Comparison of ENCODE assay signal across 20 cellular contexts in the genomic region with DNA sequence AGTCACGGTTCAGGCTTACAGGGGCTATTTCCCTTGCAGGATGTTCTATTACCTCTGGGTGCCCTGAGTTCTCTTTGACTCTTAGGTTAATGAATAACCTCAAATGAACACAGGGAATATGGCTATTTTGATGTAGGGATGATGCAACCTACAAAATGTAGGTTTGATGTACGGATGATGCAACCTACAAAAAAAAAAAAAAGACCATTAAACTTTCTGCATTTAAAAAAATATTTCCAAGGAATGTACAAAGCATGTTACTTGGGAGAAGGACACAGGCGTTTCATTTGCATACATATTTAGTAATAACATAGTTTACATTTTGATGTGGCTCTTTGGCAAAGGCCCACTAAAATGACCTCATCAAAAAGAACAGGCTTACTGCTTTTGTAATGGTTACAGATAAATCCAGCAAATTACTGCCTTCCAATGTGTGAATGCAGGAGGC. TPM values are rescaled to one million over a fixed set of nuclear protein-coding genes. Genes with fewer than 3 reads are reported as not detected.
DNase-seq lines count a peak whose midpoint lies in the region; ATAC-seq and TF ChIP-seq lines count a peak whose summit lies in the region.
"Had no signal": no experiment of that assay in that cellular context is flagged by ENCODE, and none has a peak within 500 bp of the region (broad histone marks: within the 10 kb centered on the region; RNA-seq: fewer than 3 reads in every experiment).

No MANE protein-coding gene starts in this region.

- TF ChIP-seq CTCF in AG04450 (IDR thresholded peaks at IDR 0.05; ENCODE audit: low read depth, low read length) (no peak), epithelial cell of proximal tubule (conservative IDR thresholded peaks at IDR 0.05; ENCODE audit: low read depth, low read length) (no peak), Peyer's patch (IDR thresholded peaks at IDR 0.05) (no peak)

- no peak overlapping the region for H3K27ac Mint-ChIP-seq in natural killer cell treated with Interleukin-12 subunit alpha and Interleukin-12 subunit beta and Interleukin-15 and Interleukin-18, amount 100 ng/mL, for 72 hours
- H3K27ac Mint-ChIP-seq: naive thymus-derived CD8-positive, alpha-beta T cell; T-helper 1 cell treated with Interleukin-12 subunit alpha and Interleukin-12 subunit beta and Interleukin-4 antibody, amounts not matched to agents 30 μg/mL and 1 μg/mL, for 36 hours; type B pancreatic cell had no signal

- H3K4me3 ChIP-seq in AG04450 (ENCODE audit: low read depth, low read length) (no peak overlapping the region), epithelial cell of proximal tubule (ENCODE audit: low read depth, low read length) (no peak overlapping the region), aorta (ENCODE audit: low read length in 2 of 2) (no peak overlapping the region), Peyer's patch (no peak overlapping the region)
- H3K4me3 ChIP-seq: cardiac muscle cell had no signal

- no peaks in the 10 kb centered on the region for H3K4me1 Mint-ChIP-seq in natural killer cell treated with Interleukin-12 subunit alpha and Interleukin-12 subunit beta and Interleukin-15 and Interleukin-18, amount 100 ng/mL, for 72 hours (ENCODE audit: low read depth in 2 of 2)
- H3K4me1 Mint-ChIP-seq: naive thymus-derived CD8-positive, alpha-beta T cell had no signal

- no peak for ATAC-seq in aorta (ENCODE audit: low FRiP score)
- ATAC-seq in natural killer cell treated with Interleukin-12 subunit alpha and Interleukin-12 subunit beta and Interleukin-15 and Interleukin-18, amount 100 ng/mL, for 72 hours, result no peak
- ATAC-seq: naive thymus-derived CD8-positive, alpha-beta T cell; sciatic nerve had no signal

- H3K36me3 ChIP-seq in aorta (ENCODE audit: control insufficient read depth in 1 of 2, insufficient read depth in 2 of 2, low read length in 1 of 2) (no peaks in the 10 kb centered on the region), Peyer's patch (no peaks in the 10 kb centered on the region)
- H3K36me3 ChIP-seq: cardiac muscle cell had no signal

- TF ChIP-seq POLR2A in Peyer's patch (IDR thresholded peaks at IDR 0.05), result no peak

- WGBS in aorta, 2 donors, result 81 to 88% methylated on average over 3 of the region's 3 CpGs

- H3K27me3 ChIP-seq in AG04450 (ENCODE audit: control insufficient read depth, insufficient read depth, low read length) (no peaks in the 10 kb centered on the region), aorta (ENCODE audit: control insufficient read depth in 1 of 2, insufficient read depth in 2 of 2, low read length in 1 of 2) (no peaks in the 10 kb centered on the region), Peyer's patch (no peaks in the 10 kb centered on the region)
- H3K27me3 ChIP-seq: cardiac muscle cell had no signal

- peaks cover 6% of the 10 kb centered on the region for H3K9me3 Mint-ChIP-seq in natural killer cell treated with Interleukin-12 subunit alpha and Interleukin-12 subunit beta and Interleukin-15 and Interleukin-18, amount 100 ng/mL, for 72 hours
- H3K9me3 Mint-ChIP-seq: naive thymus-derived CD8-positive, alpha-beta T cell; T-helper 1 cell treated with Interleukin-12 subunit alpha and Interleukin-12 subunit beta and Interleukin-4 antibody, amounts not matched to agents 30 μg/mL and 1 μg/mL, for 36 hours had no signal

- H3K27me3 Mint-ChIP-seq in natural killer cell treated with Interleukin-12 subunit alpha and Interleukin-12 subunit beta and Interleukin-15 and Interleukin-18, amount 100 ng/mL, for 72 hours, result no peaks in the 10 kb centered on the region
- H3K27me3 Mint-ChIP-seq: type B pancreatic cell had no signal

- H3K9me3 ChIP-seq in AG04450 (ENCODE audit: control insufficient read depth, insufficient read depth, low read length) (no peaks in the 10 kb centered on the region), aorta (ENCODE audit: control insufficient read depth, low read length) (no peaks in the 10 kb centered on the region), Peyer's patch (no peaks in the 10 kb centered on the region)

- H3K36me3 Mint-ChIP-seq in natural killer cell treated with Interleukin-12 subunit alpha and Interleukin-12 subunit beta and Interleukin-15 and Interleukin-18, amount 100 ng/mL, for 72 hours, result no peaks in the 10 kb centered on the region
- H3K36me3 Mint-ChIP-seq: naive thymus-derived CD8-positive, alpha-beta T cell; type B pancreatic cell had no signal

- H3K4me3 Mint-ChIP-seq in natural killer cell treated with Interleukin-12 subunit alpha and Interleukin-12 subunit beta and Interleukin-15 and Interleukin-18, amount 100 ng/mL, for 72 hours, result no peak overlapping the region
- H3K4me3 Mint-ChIP-seq: naive thymus-derived CD8-positive, alpha-beta T cell; T-helper 1 cell treated with Interleukin-12 subunit alpha and Interleukin-12 subunit beta and Interleukin-4 antibody, amounts not matched to agents 30 μg/mL and 1 μg/mL, for 36 hours; type B pancreatic cell had no signal

- POLR2A ChIA-PET in AG04450 (lab: Yijun Ruan, JAX), result no interaction called here

- H3K27ac ChIP-seq in AG04450 (ENCODE audit: low read depth, low read length), result peak overlapping the region; percentile 57
- no peak overlapping the region for H3K27ac ChIP-seq in aorta (ENCODE audit: low read depth in 1 of 2, low read length in 2 of 2)
- no peak overlapping the region for H3K27ac ChIP-seq in Peyer's patch
- H3K27ac ChIP-seq: cardiac muscle cell had no signal

- H3K4me1 ChIP-seq in aorta (ENCODE audit: control insufficient read depth in 1 of 2, insufficient read depth in 2 of 2, low read length in 2 of 2) (peaks cover 3 to 4% of the 10 kb centered on the region in 2 donors), Peyer's patch (no peaks in the 10 kb centered on the region)

- CTCF ChIA-PET in AG04450 (lab: Charles Lee), result interaction anchor here (0.6 kb wide), 1 partner anchor 11 kb away, joined by 3 read pairs; no protein-coding TSS in a partner anchor

- no peak for DNase-seq in AG04450 (ENCODE audit: low read depth, low spot score)
- peak; percentile 33 for DNase-seq in HuH-7.5 (ENCODE audit: low spot score)
- peak; percentile 97 for DNase-seq in epithelial cell of proximal tubule (ENCODE audit: low read depth)
- DNase-seq in left kidney (ENCODE audit: low read depth, low spot score), result peak; percentile 55
- no peak for DNase-seq in NCI-H128 (lab: John Stamatoyannopoulos, UW; ENCODE audit: unreplicated experiment)
- no peak for DNase-seq in aorta
- DNase-seq in Peyer's patch, result no peak
- no peak for DNase-seq in natural killer cell treated with Interleukin-12 subunit alpha and Interleukin-12 subunit beta and Interleukin-15 and Interleukin-18, amount 100 ng/mL, for 72 hours (ENCODE audit: low spot score)
- DNase-seq: activated CD4-positive, alpha-beta T cell treated with anti-CD3 and anti-CD28 coated beads for 1 hour; activated CD8-positive, alpha-beta memory T cell treated with anti-CD3 and anti-CD28 coated beads, Interleukin-2, amount 50 U/mL, for 48 hours; activated naive CD4-positive, alpha-beta T cell treated with anti-CD3 and anti-CD28 coated beads, Interleukin-2, amount 50 U/mL, for 16 hours; hippocampal formation; naive thymus-derived CD8-positive, alpha-beta T cell; NCI-H2171; NK-92 treated with Interleukin-12 subunit alpha and Interleukin-12 subunit beta, amount 100 ng/mL, for 24 hours; stimulated activated CD4-positive, alpha-beta T cell treated with anti-CD3 and anti-CD28 coated beads, Interleukin-4, amount 100 ng/mL, for 4 hours had no signal

- intact Hi-C loops in aorta (cut with DNase I), result no loop called here

RNA-seq across cellular contexts. Expression of gene ZNF474, which starts 36.3 kb away (rescaled TPM):
- 0.37 TPM in 2 replicates for polyA plus RNA-seq in AG04450 (2011; rRNA removed)
- 0.55 and 0.56 TPM in 2 replicates for polyA minus RNA-seq in AG04450 (2011; rRNA and poly(A)+ RNA removed)
- not detected in 2 replicates for total RNA-seq in epithelial cell of proximal tubule
- under 1 TPM; 0.52 to 0.75 TPM for total RNA-seq in aorta
- polyA plus RNA-seq in aorta, result under 1 TPM in 1 of 2 donors, not detected in 1; 0.08 TPM
- total RNA-seq in Peyer's patch, result under 1 TPM in 1 of 4 donors, not detected in 3; 0.54 TPM
- total RNA-seq in natural killer cell treated with Interleukin-12 subunit alpha and Interleukin-12 subunit beta and Interleukin-15 and Interleukin-18, amount 100 ng/mL, for 72 hours, result not detected
- total RNA-seq: cardiac muscle cell had no signal
- polyA plus RNA-seq: cardiac muscle cell; naive thymus-derived CD8-positive, alpha-beta T cell had no signal

Comparison
In these comparisons a context has a peak if more than half of its experiments do, and no peak if none do; other contexts are left out.
1. DNase-seq: peak in HuH-7.5 (single experiment), epithelial cell of proximal tubule (single experiment) and left kidney (single experiment); none in AG04450 (single experiment), NCI-H128 (single experiment), aorta (0 of 2), Peyer's patch (0 of 3) and natural killer cell treated with Interleukin-12 subunit alpha and Interleukin-12 subunit beta and Interleukin-15 and Interleukin-18, amount 100 ng/mL, for 72 hours (single experiment).